ENCODE assay signal across 8 cellular contexts in the genomic region with DNA sequence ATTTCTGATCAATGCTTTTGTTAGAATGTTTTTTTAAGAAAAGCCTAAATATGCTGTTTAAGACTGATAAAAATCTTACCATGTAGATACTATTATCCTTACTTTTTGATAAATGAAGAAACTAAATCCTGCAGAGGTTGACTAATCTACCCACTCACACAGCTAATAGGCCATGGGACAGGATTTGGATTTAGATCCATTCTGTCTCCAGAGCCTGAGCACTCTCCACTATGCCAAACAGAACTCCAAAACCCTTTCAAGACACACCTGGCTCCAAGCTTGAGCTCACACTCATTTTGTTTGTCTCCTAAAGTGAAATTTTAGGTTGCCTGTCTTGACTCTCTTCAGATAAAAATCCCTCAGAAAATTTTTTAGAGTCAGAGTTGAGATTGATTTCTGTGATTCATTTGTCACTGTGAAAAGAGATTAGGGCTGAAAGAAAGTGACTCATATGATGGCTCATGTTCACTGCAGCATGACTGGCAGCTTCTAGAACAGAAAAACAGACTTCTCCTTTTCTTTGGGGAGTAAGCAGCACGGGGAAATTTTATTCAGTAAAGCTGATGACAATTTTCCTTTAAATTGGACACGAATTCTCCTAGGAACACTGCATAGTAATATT.
DNase-seq lines count a peak whose midpoint lies in the region; ATAC-seq lines count a peak whose summit lies in the region.

No MANE protein-coding gene starts in this region.

- ATAC-seq in HG02981 (IDR thresholded peaks at IDR 0.05; ENCODE audit: unreplicated experiment): peak; percentile 91

- DNase-seq in NCI-H1694 treated with DMSO at 0.1 percent for 48 hours (lab: John Stamatoyannopoulos, UW) (peak; percentile 49), NCI-H1694 (lab: John Stamatoyannopoulos, UW) (no peak), OCI-M2 (lab: John Stamatoyannopoulos, UW; ENCODE audit: unreplicated experiment) (peak; percentile 28), iris pigment epithelial cell (ENCODE audit: low read depth) (peak; percentile 77), COLO668 (lab: John Stamatoyannopoulos, UW; ENCODE audit: unreplicated experiment) (no peak)
- DNase-seq in stimulated activated CD4-positive, alpha-beta T cell treated with anti-CD3 and anti-CD28 coated beads, Interleukin-2, amount 100 ng/mL, for 48 hours: no peak
- DNase-seq in activated CD8-positive, alpha-beta memory T cell treated with anti-CD3 and anti-CD28 coated beads, Interleukin-2, amount 50 U/mL, for 48 hours: no peak

Comparison
In these comparisons a context has a peak if more than half of its experiments do, and no peak if none do; other contexts are left out.
1. DNase-seq: peak in NCI-H1694 treated with DMSO at 0.1 percent for 48 hours (single experiment), OCI-M2 (single experiment) and iris pigment epithelial cell (single experiment); none in NCI-H1694 (single experiment), stimulated activated CD4-positive, alpha-beta T cell treated with anti-CD3 and anti-CD28 coated beads, Interleukin-2, amount 100 ng/mL, for 48 hours (0 of 2), activated CD8-positive, alpha-beta memory T cell treated with anti-CD3 and anti-CD28 coated beads, Interleukin-2, amount 50 U/mL, for 48 hours (single experiment) and COLO668 (single experiment).